21 cellular contexts compared by ENCODE assay signal in genomic region chr9:136152931-136153330, GRCh38. TPM values are rescaled to one million over a fixed set of nuclear protein-coding genes. Genes with fewer than 3 reads are reported as not detected.
DNase-seq lines count a peak whose midpoint lies in the region; ATAC-seq and TF ChIP-seq lines count a peak whose summit lies in the region.
"Had no signal": no experiment of that assay in that cellular context is flagged by ENCODE, and none has a peak within 500 bp of the region (broad histone marks: within the 10 kb centered on the region; RNA-seq: fewer than 3 reads in every experiment).

No MANE protein-coding gene starts in this region.

- no peaks in the 10 kb centered on the region for H3K36me3 ChIP-seq in NT2/D1 (ENCODE audit: insufficient read depth, insufficient read length, low read length)

- TF ChIP-seq CTCF in WTC11 (IDR thresholded peaks at IDR 0.05) (no peak), progenitor cell of endocrine pancreas (IDR thresholded peaks at IDR 0.05; ENCODE audit: unreplicated experiment) (no peak)

- no peak overlapping the region for H3K4me3 ChIP-seq in right cardiac atrium (ENCODE audit: low read length)
- no peak overlapping the region for H3K4me3 ChIP-seq in NT2/D1 (ENCODE audit: insufficient read length, low read depth)
- H3K4me3 ChIP-seq: GM12878, GM23248 had no signal

- ATAC-seq in right cardiac atrium = no peak
- ATAC-seq in Right ventricle myocardium inferior = no peak
- ATAC-seq in WTC11 = no peak
- ATAC-seq in stimulated activated effector memory CD8-positive, alpha-beta T cell treated with anti-CD3 and anti-CD28 coated beads, Interleukin-12 subunit alpha, Interleukin-12 subunit beta, amount 100 ng/mL, for 72 hours = peak; percentile 20
- ATAC-seq: GM12878 had no signal

- peak in 2 of 3 donors; percentile 2 to 28 for DNase-seq in right cardiac atrium
- no peak for DNase-seq in Right ventricle myocardium inferior (ENCODE audit: missing footprints)
- no peak for DNase-seq in NT2/D1 (ENCODE audit: low read depth, low spot score)
- peak; percentile 9 for DNase-seq in WTC11 (ENCODE audit: low spot score)
- no peak for DNase-seq in stimulated activated effector memory CD8-positive, alpha-beta T cell treated with anti-CD3 and anti-CD28 coated beads, Interleukin-12 subunit alpha, Interleukin-12 subunit beta, amount 100 ng/mL, for 72 hours (ENCODE audit: low spot score in 2 of 2)
- no peak for DNase-seq in RPMI8226
- DNase-seq in progenitor cell of endocrine pancreas (ENCODE audit: low spot score, unreplicated experiment) = no peak
- DNase-seq: C1 segment of cervical spinal cord; CD4-positive, CD25-positive, alpha-beta regulatory T cell; CD8-positive, alpha-beta memory T cell; COR-L47; DMS 273 treated with DMSO at 0.1 percent for 48 hours; DND-41; EL; GM23248; HCEC 1CT had no signal

- H3K4me1 Mint-ChIP-seq in WTC11 = peaks cover 27% of the 10 kb centered on the region
- H3K4me1 Mint-ChIP-seq in stimulated activated effector memory CD8-positive, alpha-beta T cell treated with anti-CD3 and anti-CD28 coated beads, Interleukin-12 subunit alpha, Interleukin-12 subunit beta, amount 100 ng/mL, for 72 hours = no peaks in the 10 kb centered on the region
- peaks cover 9% of the 10 kb centered on the region for H3K4me1 Mint-ChIP-seq in progenitor cell of endocrine pancreas (ENCODE audit: low read depth)
- H3K4me1 Mint-ChIP-seq: B cell; CD4-positive, CD25-positive, alpha-beta regulatory T cell; CD8-positive, alpha-beta memory T cell had no signal

- peaks cover 5% of the 10 kb centered on the region for H3K27me3 Mint-ChIP-seq in WTC11 (ENCODE audit: low read depth)
- peaks cover 6% of the 10 kb centered on the region for H3K27me3 Mint-ChIP-seq in progenitor cell of endocrine pancreas

- H3K9me3 ChIP-seq in right cardiac atrium (ENCODE audit: control insufficient read depth, low read length) (no peaks in the 10 kb centered on the region), NT2/D1 (ENCODE audit: insufficient read depth, low read length) (no peaks in the 10 kb centered on the region)

- no peak overlapping the region for H3K27ac ChIP-seq in right cardiac atrium (ENCODE audit: low read length)
- H3K27ac ChIP-seq: GM23248 had no signal

- no peak overlapping the region for H3K4me3 Mint-ChIP-seq in WTC11
- no peak overlapping the region for H3K4me3 Mint-ChIP-seq in stimulated activated effector memory CD8-positive, alpha-beta T cell treated with anti-CD3 and anti-CD28 coated beads, Interleukin-12 subunit alpha, Interleukin-12 subunit beta, amount 100 ng/mL, for 72 hours
- H3K4me3 Mint-ChIP-seq in progenitor cell of endocrine pancreas (ENCODE audit: low read depth) = no peak overlapping the region
- H3K4me3 Mint-ChIP-seq: B cell; CD4-positive, CD25-positive, alpha-beta regulatory T cell; CD8-positive, alpha-beta memory T cell had no signal

- intact Hi-C loops in right cardiac atrium (cut with DNase I) = no loop called here
- intact Hi-C loops in Right ventricle myocardium inferior (cut with DNase I) = no loop called here

- no peaks in the 10 kb centered on the region for H3K36me3 Mint-ChIP-seq in WTC11
- no peaks in the 10 kb centered on the region for H3K36me3 Mint-ChIP-seq in stimulated activated effector memory CD8-positive, alpha-beta T cell treated with anti-CD3 and anti-CD28 coated beads, Interleukin-12 subunit alpha, Interleukin-12 subunit beta, amount 100 ng/mL, for 72 hours
- H3K36me3 Mint-ChIP-seq in progenitor cell of endocrine pancreas (ENCODE audit: insufficient read depth) = no peaks in the 10 kb centered on the region
- H3K36me3 Mint-ChIP-seq: CD4-positive, CD25-positive, alpha-beta regulatory T cell; CD8-positive, alpha-beta memory T cell had no signal

- POLR2A ChIA-PET in WTC11 (lab: Charles Lee) = no interaction called here

- H3K9ac ChIP-seq in NT2/D1 (ENCODE audit: insufficient read length, low read depth) = peak overlapping the region; percentile 6
- H3K9ac ChIP-seq: GM23248 had no signal

- CTCF ChIA-PET in WTC11 (lab: Charles Lee) = interaction anchor here (1.0 to 3.2 kb wide), 6 partner anchors 12 to 187 kb away, joined by 3 to 18 read pairs (median 4); no protein-coding TSS in a partner anchor

- no peak overlapping the region for H3K27ac Mint-ChIP-seq in WTC11
- no peak overlapping the region for H3K27ac Mint-ChIP-seq in stimulated activated effector memory CD8-positive, alpha-beta T cell treated with anti-CD3 and anti-CD28 coated beads, Interleukin-12 subunit alpha, Interleukin-12 subunit beta, amount 100 ng/mL, for 72 hours
- no peak overlapping the region for H3K27ac Mint-ChIP-seq in progenitor cell of endocrine pancreas
- H3K27ac Mint-ChIP-seq: B cell; CD4-positive, CD25-positive, alpha-beta regulatory T cell; CD8-positive, alpha-beta memory T cell had no signal

- no peaks in the 10 kb centered on the region for H3K9me3 Mint-ChIP-seq in WTC11
- H3K9me3 Mint-ChIP-seq in stimulated activated effector memory CD8-positive, alpha-beta T cell treated with anti-CD3 and anti-CD28 coated beads, Interleukin-12 subunit alpha, Interleukin-12 subunit beta, amount 100 ng/mL, for 72 hours = no peaks in the 10 kb centered on the region
- H3K9me3 Mint-ChIP-seq in progenitor cell of endocrine pancreas (ENCODE audit: low read depth) = no peaks in the 10 kb centered on the region
- H3K9me3 Mint-ChIP-seq: CD4-positive, CD25-positive, alpha-beta regulatory T cell; CD8-positive, alpha-beta memory T cell had no signal

- H3K4me1 ChIP-seq in right cardiac atrium (ENCODE audit: control insufficient read depth, insufficient read depth, low read length) = no peaks in the 10 kb centered on the region
- H3K4me1 ChIP-seq in NT2/D1 (ENCODE audit: insufficient read depth, insufficient read length) = peaks cover 45% of the 10 kb centered on the region

- H3K27me3 ChIP-seq in right cardiac atrium (ENCODE audit: control insufficient read depth, insufficient read depth) = no peaks in the 10 kb centered on the region
- peaks cover 4% of the 10 kb centered on the region for H3K27me3 ChIP-seq in NT2/D1 (ENCODE audit: insufficient read depth, insufficient read length)

- 94% methylated on average over 12 of the region's 12 CpGs for WGBS in right cardiac atrium

TF ChIP-seq in WTC11, 78 proteins besides CTCF, POLR2A, EP300 and RAD21 (continues in another document):
- TF ChIP-seq TP53 (CRISPR knock-in tag; IDR thresholded peaks at IDR 0.05) = no peak
- TF ChIP-seq ZNF219 (CRISPR knock-in tag; IDR thresholded peaks at IDR 0.05; ENCODE audit: borderline replicate concordance) = no peak
- TF ChIP-seq CBFB (CRISPR knock-in tag; IDR thresholded peaks at IDR 0.05; ENCODE audit: low read depth) = no peak
- no peak for TF ChIP-seq ERG (CRISPR knock-in tag; IDR thresholded peaks at IDR 0.05)
- TF ChIP-seq KAT7 (CRISPR knock-in tag; IDR thresholded peaks at IDR 0.05; ENCODE audit: borderline replicate concordance) = no peak
- TF ChIP-seq HMGA2 (CRISPR knock-in tag; IDR thresholded peaks at IDR 0.05) = no peak
- TF ChIP-seq CREB1 (CRISPR knock-in tag; IDR thresholded peaks at IDR 0.05) = no peak
- TF ChIP-seq ELF4 (CRISPR knock-in tag; IDR thresholded peaks at IDR 0.05; ENCODE audit: low read depth) = no peak
- TF ChIP-seq PREB (CRISPR knock-in tag; IDR thresholded peaks at IDR 0.05; ENCODE audit: borderline replicate concordance) = no peak
- TF ChIP-seq ZNF263 (CRISPR knock-in tag; IDR thresholded peaks at IDR 0.05; ENCODE audit: low read depth) = no peak
- TF ChIP-seq ZNF317 (CRISPR knock-in tag; IDR thresholded peaks at IDR 0.05; ENCODE audit: borderline replicate concordance, low read depth) = no peak
- no peak for TF ChIP-seq ZNF232 (CRISPR knock-in tag; IDR thresholded peaks at IDR 0.05)
- no peak for TF ChIP-seq IRF2 (CRISPR knock-in tag; IDR thresholded peaks at IDR 0.05; ENCODE audit: borderline replicate concordance, low read depth)
- no peak for TF ChIP-seq ZMAT4 (CRISPR knock-in tag; IDR thresholded peaks at IDR 0.05)
- no peak for TF ChIP-seq NFATC4 (CRISPR knock-in tag; IDR thresholded peaks at IDR 0.05)
- TF ChIP-seq RELA (CRISPR knock-in tag; IDR thresholded peaks at IDR 0.05; ENCODE audit: borderline replicate concordance) = no peak
- no peak for TF ChIP-seq GABPB1 (CRISPR knock-in tag; IDR thresholded peaks at IDR 0.05)

RNA-seq across cellular contexts. Expression of gene TMEM250, which starts 34.3 kb away (rescaled TPM):
- total RNA-seq in right cardiac atrium (10 to 100 TPM; 18.5 to 25.5 (median 20.9) TPM), Right ventricle myocardium inferior (18.7 TPM), WTC11 (2021) (39.4 to 41.0 TPM (median 39.5 TPM) in 3 replicates), progenitor cell of endocrine pancreas (39.2 and 39.5 TPM in 2 replicates)
- polyA plus RNA-seq in right cardiac atrium = 16.5 TPM

RNA-seq across cellular contexts. Expression of gene LHX3, which starts 52.0 kb away (rescaled TPM):
- total RNA-seq in right cardiac atrium (not detected), Right ventricle myocardium inferior (not detected), WTC11 (2021) (0.11 TPM in 1 of 3 replicates, not detected in the others), progenitor cell of endocrine pancreas (not detected in 2 replicates)
- polyA plus RNA-seq in right cardiac atrium = not detected
- total RNA-seq: A172; CD4-positive, CD25-positive, alpha-beta regulatory T cell; CD8-positive, alpha-beta memory T cell; G401; GM12878; GM23248; HT-29 had no signal
- polyA plus RNA-seq: CD4-positive, CD25-positive, alpha-beta regulatory T cell; CD8-positive, alpha-beta memory T cell; GM12878; GM23248 had no signal

RNA-seq across cellular contexts. Expression of gene NACC2, which starts 57.8 kb away (rescaled TPM):
- total RNA-seq in right cardiac atrium (10 to 100 TPM; 31.4 to 45.3 (median 37.8) TPM), Right ventricle myocardium inferior (37.0 TPM), WTC11 (2021) (14.1 to 17.1 TPM (median 14.5 TPM) in 3 replicates), progenitor cell of endocrine pancreas (11.6 and 12.9 TPM in 2 replicates)
- polyA plus RNA-seq in right cardiac atrium = 19.4 TPM

Comparison
In these comparisons a context has a peak if more than half of its experiments do, and no peak if none do; other contexts are left out.
1. DNase-seq: peak in right cardiac atrium (2 of 3) and WTC11 (single experiment); none in Right ventricle myocardium inferior (single experiment), NT2/D1 (single experiment), stimulated activated effector memory CD8-positive, alpha-beta T cell treated with anti-CD3 and anti-CD28 coated beads, Interleukin-12 subunit alpha, Interleukin-12 subunit beta, amount 100 ng/mL, for 72 hours (0 of 2), RPMI8226 (single experiment) and progenitor cell of endocrine pancreas (single experiment).